8 cellular contexts compared by ENCODE assay signal in genomic region chr13:28423010-28423409, GRCh38.
DNase-seq lines count a peak whose midpoint lies in the region; ATAC-seq, FAIRE-seq and TF ChIP-seq lines count a peak whose summit lies in the region.

No MANE protein-coding gene starts in this region.

- ATAC-seq in GM21529 (IDR thresholded peaks at IDR 0.05; ENCODE audit: unreplicated experiment) (peak; percentile 70), left ventricle myocardium superior (peak; percentile 72)

- intact Hi-C loops in left ventricle myocardium superior (cut with micrococcal nuclease), result no loop called here

- CTCF ChIA-PET in GM10248 (lab: Yijun Ruan, JAX), result interaction anchor here (1.0 to 1.6 kb wide), 3 partner anchors 10 to 214 kb away, joined by 3 to 4 read pairs (median 3); no protein-coding TSS in a partner anchor

- DNase-seq in GM10248 (ENCODE audit: extremely low spot score) (peak; percentile 49), NOMO-1 treated with DMSO at 0.1 percent for 48 hours (lab: John Stamatoyannopoulos, UW; ENCODE audit: unreplicated experiment) (peak; percentile 98), left ventricle myocardium superior (peak; percentile 49), D721Med (ENCODE audit: insufficient read length, low spot score) (no peak), cerebellar nuclear complex (lab: John Stamatoyannopoulos, UW) (no peak), G401 (ENCODE audit: low spot score) (no peak), ACHN (no peak)

- in situ Hi-C loops in G401 (cut with HindIII; ENCODE audit: low sequenced_read_pairs) (no loop called here), ACHN (cut with HindIII; ENCODE audit: low pct_ligation_motif_present, low pct_unique_long_range_greater_than_20kb, low sequenced_read_pairs) (no loop called here)

- no peak for FAIRE-seq in D721Med (lab: Jason Lieb, UNC)

- POLR2A ChIA-PET in GM10248 (lab: Yijun Ruan, JAX), result no interaction called here

- TF ChIP-seq CTCF in GM10248 (IDR thresholded peaks at IDR 0.05; ENCODE audit: control extremely low read depth, extremely low read depth, low read depth, missing control alignments) (no peak), D721Med (IDR thresholded peaks at IDR 0.05; ENCODE audit: insufficient read depth, missing control alignments) (no peak)

Comparison
In these comparisons a context has a peak if more than half of its experiments do, and no peak if none do; other contexts are left out.
1. DNase-seq: peak in GM10248 (single experiment), NOMO-1 treated with DMSO at 0.1 percent for 48 hours (single experiment) and left ventricle myocardium superior (single experiment); none in D721Med (single experiment), cerebellar nuclear complex (0 of 2), G401 (single experiment) and ACHN (single experiment).